ENCODE assay signal across 19 cellular contexts in the genomic region with DNA sequence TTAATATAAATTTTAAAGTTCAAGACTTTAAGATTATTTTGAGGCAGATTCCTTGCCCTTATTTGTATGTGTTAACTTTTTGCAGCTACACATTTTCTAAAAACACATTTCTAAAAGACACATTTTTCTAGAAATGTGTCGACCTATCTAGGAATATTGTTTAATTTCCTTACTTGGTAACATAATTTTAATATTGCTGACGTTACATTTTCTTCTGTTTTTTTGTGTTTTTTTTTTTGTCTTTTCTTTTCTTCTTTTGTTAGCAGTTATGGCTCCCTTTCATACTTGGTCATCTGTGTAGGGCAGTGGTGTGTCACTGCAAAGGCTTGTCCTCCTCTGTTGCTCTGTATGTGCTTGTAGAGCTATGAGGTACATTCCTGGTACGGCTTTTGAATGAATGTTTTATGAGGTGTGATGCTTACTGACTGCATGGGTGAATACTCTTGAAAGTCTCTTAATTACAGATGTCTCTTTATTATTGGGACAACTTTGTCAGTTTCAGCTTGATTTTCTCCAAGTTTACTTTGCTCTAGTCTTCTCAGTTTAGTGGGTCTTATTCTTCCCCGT. TPM values are rescaled to one million over a fixed set of nuclear protein-coding genes. Genes with fewer than 3 reads are reported as not detected.
DNase-seq lines count a peak whose midpoint lies in the region; ATAC-seq and TF ChIP-seq lines count a peak whose summit lies in the region.
"Had no signal": no experiment of that assay in that cellular context is flagged by ENCODE, and none has a peak within 500 bp of the region (broad histone marks: within the 10 kb centered on the region; RNA-seq: fewer than 3 reads in every experiment).

No MANE protein-coding gene starts in this region.

- no TSS peak for BruUV-seq in Caco-2 (replicated peaks; lab: Mats Ljungman, UMichigan)
- BruUV-seq in A673 (replicated peaks; lab: Mats Ljungman, UMichigan): no TSS peak

- no peaks in the 10 kb centered on the region for H3K9me3 ChIP-seq in Caco-2
- no peaks in the 10 kb centered on the region for H3K9me3 ChIP-seq in A673 (ENCODE audit: low read depth, low read length, poor library complexity, severe bottlenecking)
- H3K9me3 ChIP-seq: SJSA1 had no signal

- no peak overlapping the region for H3K4me3 Mint-ChIP-seq in activated naive CD8-positive, alpha-beta T cell
- no peak overlapping the region for H3K4me3 Mint-ChIP-seq in activated naive CD8-positive, alpha-beta T cell treated with anti-CD3 and anti-CD28 coated beads, Interleukin-2, amount 50 U/mL, for 24 hours
- H3K4me3 Mint-ChIP-seq in Caco-2 (ENCODE audit: unreplicated experiment): no peak overlapping the region

- intact Hi-C loops in Caco-2 (cut with micrococcal nuclease; ENCODE audit: unreplicated experiment) (loop anchor here (5.0 kb wide), 1 partner anchor 91 kb away; no protein-coding TSS in a partner anchor), A673 (cut with micrococcal nuclease; ENCODE audit: unreplicated experiment) (no loop called here)

- no peaks in the 10 kb centered on the region for H3K9me3 Mint-ChIP-seq in activated naive CD8-positive, alpha-beta T cell (ENCODE audit: low read depth)
- H3K9me3 Mint-ChIP-seq in activated naive CD8-positive, alpha-beta T cell treated with anti-CD3 and anti-CD28 coated beads, Interleukin-2, amount 50 U/mL, for 24 hours: no peaks in the 10 kb centered on the region
- H3K9me3 Mint-ChIP-seq in Caco-2 (ENCODE audit: unreplicated experiment): no peaks in the 10 kb centered on the region

- POLR2A ChIA-PET in Caco-2 (lab: Charles Lee) (no interaction called here), A673 (lab: Charles Lee; ENCODE audit: low non-redundant PET) (no interaction called here)

- H3K36me3 Mint-ChIP-seq in activated naive CD8-positive, alpha-beta T cell: peaks cover 17% of the 10 kb centered on the region
- H3K36me3 Mint-ChIP-seq in activated naive CD8-positive, alpha-beta T cell treated with anti-CD3 and anti-CD28 coated beads, Interleukin-2, amount 50 U/mL, for 24 hours (ENCODE audit: low read depth): peaks cover 33% of the 10 kb centered on the region
- H3K36me3 Mint-ChIP-seq in Caco-2 (ENCODE audit: insufficient read depth, unreplicated experiment): peaks cover 18% of the 10 kb centered on the region

- H3K27me3 ChIP-seq in Caco-2 (replicated peaks; ENCODE audit: control insufficient read depth, insufficient read depth, low read length) (no peaks in the 10 kb centered on the region), A673 (replicated peaks; ENCODE audit: insufficient read depth, low read depth, low read length, poor library complexity) (no peaks in the 10 kb centered on the region)
- H3K27me3 ChIP-seq: BLaER1 treated with 17β-estradiol and CSF1 and Interleukin-3, amounts not matched to agents 10 nM and 100 nM; SJSA1 had no signal

- CTCF ChIA-PET in Caco-2 (lab: Charles Lee) (no interaction called here), A673 (lab: Charles Lee) (no interaction called here)

- no peak for ATAC-seq in activated naive CD8-positive, alpha-beta T cell treated with anti-CD3 and anti-CD28 coated beads, Interleukin-2, amount 50 U/mL, for 24 hours

- H3K27ac ChIP-seq in epithelial cell of prostate (no peak overlapping the region), A673 (ENCODE audit: low read depth, low read length, poor library complexity, severe bottlenecking) (no peak overlapping the region)
- H3K27ac ChIP-seq: BLaER1 treated with 17β-estradiol and CSF1 and Interleukin-3, amounts not matched to agents 10 nM and 100 nM; KMS-11; PC-9; SJSA1 had no signal

- H3K36me3 ChIP-seq in Caco-2 (ENCODE audit: control insufficient read depth, insufficient read depth, low read length) (no peaks in the 10 kb centered on the region), A673 (ENCODE audit: insufficient read depth, low read length, poor library complexity, severe bottlenecking) (peaks cover 58% of the 10 kb centered on the region)

- H3K4me1 ChIP-seq in Caco-2: no peaks in the 10 kb centered on the region
- H3K4me1 ChIP-seq in A673 (ENCODE audit: insufficient read depth, low read length, poor library complexity, severe bottlenecking): peaks cover 33% of the 10 kb centered on the region

- peaks cover 47% of the 10 kb centered on the region for H3K4me1 Mint-ChIP-seq in activated naive CD8-positive, alpha-beta T cell (ENCODE audit: low read depth)
- H3K4me1 Mint-ChIP-seq in activated naive CD8-positive, alpha-beta T cell treated with anti-CD3 and anti-CD28 coated beads, Interleukin-2, amount 50 U/mL, for 24 hours: peaks cover 35% of the 10 kb centered on the region
- H3K4me1 Mint-ChIP-seq in Caco-2 (ENCODE audit: low read depth, unreplicated experiment): no peaks in the 10 kb centered on the region

- DNase-seq in activated naive CD8-positive, alpha-beta T cell treated with anti-CD3 and anti-CD28 coated beads, Interleukin-2, amount 50 U/mL, for 24 hours: no peak
- peak; percentile 3 for DNase-seq in NCI-H69 (lab: John Stamatoyannopoulos, UW)
- DNase-seq in epithelial cell of prostate (ENCODE audit: low read depth, low spot score): peak; percentile 10
- no peak for DNase-seq in Caco-2
- DNase-seq in A673 (ENCODE audit: low spot score): no peak
- DNase-seq in activated naive CD4-positive, alpha-beta T cell treated with Interleukin-2 at 50 U/mL for 16 hours: no peak
- DNase-seq in anterior cingulate cortex (lab: John Stamatoyannopoulos, UW): no peak
- DNase-seq: 8988T, HCEC 1CT, NCI-H1048, NCI-H146, NCI-H2081, NCI-H510A, NCI-H82, PC-9 had no signal

- TF ChIP-seq CTCF in Caco-2 (IDR thresholded peaks at IDR 0.05; ENCODE audit: insufficient read depth in 1 of 2, low read depth in 1 of 2, low read length in 1 of 2, severe bottlenecking in 1 of 2, unreplicated experiment in 1 of 2) (no peak), A673 (conservative IDR thresholded peaks at IDR 0.05; ENCODE audit: low read depth, low read length) (no peak)

- H3K27me3 Mint-ChIP-seq in activated naive CD8-positive, alpha-beta T cell: no peaks in the 10 kb centered on the region
- H3K27me3 Mint-ChIP-seq in activated naive CD8-positive, alpha-beta T cell treated with anti-CD3 and anti-CD28 coated beads, Interleukin-2, amount 50 U/mL, for 24 hours: no peaks in the 10 kb centered on the region
- no peaks in the 10 kb centered on the region for H3K27me3 Mint-ChIP-seq in Caco-2 (ENCODE audit: insufficient read depth, unreplicated experiment)

- H3K4me3 ChIP-seq in Caco-2 (ENCODE audit: low read depth, low read length): no peak overlapping the region
- no peak overlapping the region for H3K4me3 ChIP-seq in A673 (ENCODE audit: low read depth, low read length, poor library complexity, severe bottlenecking)
- H3K4me3 ChIP-seq: BLaER1 treated with 17β-estradiol and CSF1 and Interleukin-3, amounts not matched to agents 10 nM and 100 nM; PC-9; SJSA1 had no signal

- H3K27ac Mint-ChIP-seq in activated naive CD8-positive, alpha-beta T cell: peak overlapping the region; percentile 82
- H3K27ac Mint-ChIP-seq in activated naive CD8-positive, alpha-beta T cell treated with anti-CD3 and anti-CD28 coated beads, Interleukin-2, amount 50 U/mL, for 24 hours: no peak overlapping the region
- no peak overlapping the region for H3K27ac Mint-ChIP-seq in Caco-2 (ENCODE audit: unreplicated experiment)

RNA-seq across cellular contexts. Expression of a gene that starts 30.1 kb away (rescaled TPM):
- 34.4 and 39.4 TPM in 2 replicates for total RNA-seq in Caco-2 (2022)
- 59.4 and 67.5 TPM in 2 replicates for total RNA-seq in A673 (2021)

Comparison
In these comparisons a context has a peak if more than half of its experiments do, and no peak if none do; other contexts are left out.
1. DNase-seq: peak in NCI-H69 (single experiment) and epithelial cell of prostate (single experiment); none in activated naive CD8-positive, alpha-beta T cell treated with anti-CD3 and anti-CD28 coated beads, Interleukin-2, amount 50 U/mL, for 24 hours (single experiment), Caco-2 (0 of 2), A673 (single experiment), activated naive CD4-positive, alpha-beta T cell treated with Interleukin-2 at 50 U/mL for 16 hours (single experiment) and anterior cingulate cortex (0 of 58).